In the genomic region with DNA sequence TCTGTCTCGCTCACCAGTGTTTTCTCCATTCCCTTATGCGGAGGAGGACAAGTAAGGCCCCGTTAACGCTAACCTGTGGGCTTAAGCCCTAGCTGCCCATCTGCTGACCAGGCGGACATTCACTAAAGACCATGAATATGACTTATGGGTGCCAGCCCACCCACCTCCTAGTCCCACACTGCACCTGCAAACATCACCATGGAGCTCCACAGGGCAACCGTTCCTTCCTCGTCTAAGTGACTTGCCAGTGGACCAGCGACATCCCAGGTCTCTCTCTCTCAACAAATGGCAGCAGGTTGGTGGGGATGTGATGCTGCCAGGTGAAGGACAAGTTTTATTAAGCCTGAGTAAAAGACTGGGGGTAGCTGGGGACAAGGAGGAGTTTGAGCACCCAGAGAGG, we compare ENCODE assay signal across 26 cellular contexts. TPM values are rescaled to one million over a fixed set of nuclear protein-coding genes. Genes with fewer than 3 reads are reported as not detected.
"Had no signal": no experiment of that assay in that cellular context is flagged by ENCODE, and none has a peak within 500 bp of the region (broad histone marks: within the 10 kb centered on the region; RNA-seq: fewer than 3 reads in every experiment).

No MANE protein-coding gene starts in this region.

- DNase-seq: KBM-7, MV-4-11, NCI-H1048, NCI-H1105, NCI-H1417, NCI-H1436 treated with DMSO at 0.1 percent for 48 hours, NCI-H1694, NCI-H187 treated with DMSO at 0.1 percent for 48 hours, NCI-H2029 treated with DMSO at 0.1 percent for 48 hours, NCI-H2171 treated with DMSO at 0.1 percent for 48 hours, NCI-H345, NCI-H446 treated with DMSO at 0.1 percent for 48 hours, NCI-H510A treated with DMSO at 0.1 percent for 48 hours, NCI-H526, NCI-H774, PC-3, SHP77, SK-N-SH, SW 1271 had no signal

- H3K9ac ChIP-seq: SK-N-SH had no signal

- H3K27ac ChIP-seq: HL-60, RWPE1 had no signal

- H3K4me2 ChIP-seq: SK-N-SH had no signal

- H3K9me3 ChIP-seq: SK-N-SH had no signal

- ATAC-seq: Panc1, PC-3 had no signal

RNA-seq across cellular contexts. Expression of a gene that starts 55.2 kb away (rescaled TPM):
- total RNA-seq: LHCN-M2, MCF 10A, OCI-LY7, PC-3, SK-MEL-5 had no signal
- polyA plus RNA-seq: SK-N-SH had no signal
